31 cellular contexts compared by ENCODE assay signal in the genomic region with DNA sequence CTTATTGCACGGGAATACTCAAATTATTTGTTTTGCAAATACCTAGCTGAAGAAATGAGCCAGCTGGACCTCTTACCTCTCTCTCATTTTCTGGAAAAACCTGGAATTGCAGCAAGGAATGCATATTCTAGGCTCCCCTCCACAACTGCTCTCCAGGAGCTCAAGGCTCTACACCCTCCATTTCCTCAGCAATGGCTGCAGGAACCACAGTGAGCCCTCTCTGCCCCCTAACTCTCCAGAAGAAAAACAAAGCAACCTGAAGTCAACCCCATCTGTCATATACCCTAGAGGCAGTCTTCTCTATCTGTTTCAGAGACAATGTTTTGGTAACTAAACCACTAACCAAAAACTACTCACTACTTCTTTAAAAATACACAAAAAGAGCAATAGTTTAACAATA.
"Had no signal": no experiment of that assay in that cellular context is flagged by ENCODE, and none has a peak within 500 bp of the region (broad histone marks: within the 10 kb centered on the region; RNA-seq: fewer than 3 reads in every experiment).

No MANE protein-coding gene starts in this region.

- DNase-seq: activated B cell treated with CpG ODN at 0.5 μM for 24 hours; activated CD4-positive, alpha-beta memory T cell treated with anti-CD3 and anti-CD28 coated beads, Interleukin-2, amount 10 ng/mL, durations not matched to agents 7 days and 5 days; activated CD4-positive, alpha-beta T cell treated with anti-CD3 and anti-CD28 coated beads for 48 hours; activated CD4-positive, CD25-positive, alpha-beta regulatory T cell treated with anti-CD3 and anti-CD28 coated beads, Interleukin-2, amount 50 U/mL, for 72 hours; activated CD8-positive, alpha-beta memory T cell treated with anti-CD3 and anti-CD28 coated beads for 24 hours; activated CD8-positive, alpha-beta memory T cell treated with anti-CD3 and anti-CD28 coated beads, Interleukin-2, amount 10 ng/mL, durations not matched to agents 7 days and 5 days; activated CD8-positive, alpha-beta memory T cell treated with anti-CD3 and anti-CD28 coated beads, Interleukin-2, amount 50 U/mL, for 48 hours; activated effector memory CD4-positive, alpha-beta T cell treated with anti-CD3 and anti-CD28 coated beads, Interleukin-2, amount 50 U/mL, for 16 hours; activated naive CD4-positive, alpha-beta T cell; activated naive CD4-positive, alpha-beta T cell treated with anti-CD3 and anti-CD28 coated beads, Interleukin-2, amount 50 U/mL, for 16 hours; activated naive CD8-positive, alpha-beta T cell treated with anti-CD3 and anti-CD28 coated beads for 36 hours; activated T-cell treated with anti-CD3 and anti-CD28 coated beads, Interleukin-2, amount 50 U/mL, for 72 hours; amniotic stem cell; aorta; NCI-H1092 treated with DMSO at 0.1 percent for 48 hours; NCI-H1417; NCI-H146; NCI-H187; NCI-H2029 treated with DMSO at 0.1 percent for 48 hours; NCI-H2107; NCI-H226; NCI-H446 treated with DMSO at 0.1 percent for 48 hours; NCI-H524; RPMI8226; SHP77 treated with DMSO at 0.1 percent for 48 hours; SK-N-SH had no signal

- H3K4me3 ChIP-seq: cardiac muscle cell, SJSA1 had no signal

- H3K27me3 ChIP-seq: SJSA1 had no signal

- ATAC-seq: activated CD8-positive, alpha-beta memory T cell treated with anti-CD3 and anti-CD28 coated beads, Interleukin-2, amount 10 ng/mL, durations not matched to agents 7 days and 5 days; activated T-cell treated with anti-CD3 and anti-CD28 coated beads, Interleukin-2, amount 50 U/mL, for 72 hours; activated T-helper 17 cell treated with anti-CD3 and anti-CD28 coated beads, Interleukin-2, amount 50 U/mL, for 72 hours; Panc1 had no signal

- H3K9me3 ChIP-seq: SJSA1, SK-N-SH had no signal

- H3K27ac ChIP-seq: cardiac muscle cell, KMS-11, SJSA1 had no signal

- H3K9ac ChIP-seq: KMS-11, SK-N-SH had no signal

- H3K4me2 ChIP-seq: KMS-11, SK-N-SH had no signal

- H3K36me3 ChIP-seq: cardiac muscle cell, SJSA1 had no signal
